Comparison of ENCODE assay signal across 8 cellular contexts in the genomic region with DNA sequence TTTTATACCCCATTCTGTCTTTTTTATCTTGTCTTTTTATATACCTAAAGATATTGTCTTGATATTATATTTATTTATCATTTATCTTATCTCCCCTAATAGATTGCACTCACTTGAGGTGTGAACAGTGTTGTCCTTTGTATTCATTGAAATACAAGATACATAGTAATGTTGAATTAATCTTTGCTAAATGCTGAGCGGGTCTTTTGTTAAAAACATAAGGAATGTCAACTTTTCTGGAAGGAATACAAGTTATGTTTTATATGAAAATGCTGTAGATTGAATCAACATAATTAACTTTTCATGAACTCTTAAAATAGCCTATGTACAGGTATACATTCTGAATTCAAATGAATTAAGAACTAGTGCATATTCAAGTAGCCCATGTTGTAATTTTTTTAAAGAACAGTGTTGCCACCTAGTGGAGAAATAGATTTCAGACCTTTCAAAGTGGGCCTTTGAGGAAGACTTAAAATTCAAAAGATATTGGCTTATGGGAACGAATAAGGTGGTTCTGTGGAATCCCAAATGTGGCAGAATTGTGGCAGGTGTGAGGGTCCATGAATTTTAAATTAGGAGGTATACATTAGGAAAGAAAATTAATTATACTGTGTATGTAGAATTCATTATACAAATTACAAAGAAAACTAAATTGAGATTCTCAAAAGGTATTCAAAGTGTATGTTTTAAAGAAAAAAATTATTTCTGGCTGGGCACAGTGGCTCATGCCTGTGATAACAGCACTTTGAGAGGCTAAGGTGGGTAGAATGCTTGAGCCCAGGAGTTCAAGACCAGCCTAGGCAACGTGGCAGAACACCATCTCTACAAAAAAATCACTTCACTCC. TPM values are rescaled to one million over a fixed set of nuclear protein-coding genes. Genes with fewer than 3 reads are reported as not detected.
DNase-seq lines count a peak whose midpoint lies in the region; ATAC-seq and TF ChIP-seq lines count a peak whose summit lies in the region.

No MANE protein-coding gene starts in this region.

- no peaks in the 10 kb centered on the region for H3K79me2 ChIP-seq in MM.1S (ENCODE audit: low read length)

- DNase-seq in activated CD4-positive, alpha-beta T cell treated with anti-CD3 and anti-CD28 coated beads for 36 hours: no peak
- DNase-seq in activated CD4-positive, alpha-beta T cell treated with anti-CD3 and anti-CD28 coated beads, Interleukin-2, amount 50 U/mL, for 48 hours: no peak
- DNase-seq in MM.1S: peak; percentile 28
- DNase-seq in RWPE2 (ENCODE audit: low spot score): no peak
- peak; percentile 62 for DNase-seq in epithelial cell of esophagus (ENCODE audit: low read depth)

- no peak overlapping the region for H3K4me2 ChIP-seq in MM.1S (ENCODE audit: low read depth, low read length)

- intact Hi-C loops in activated CD4-positive, alpha-beta T cell treated with anti-CD3 and anti-CD28 coated beads for 36 hours (cut with DNase I, micrococcal nuclease): loop anchor here in 1 of 2 experiments (1.0 to 5.0 kb wide), 4 partner anchors 88 to 531 kb away; a partner anchor contains a TSS

- H4K20me1 ChIP-seq in MM.1S (ENCODE audit: insufficient read depth, low read length): no peaks in the 10 kb centered on the region

- H3K27me3 Mint-ChIP-seq in activated CD4-positive, alpha-beta T cell treated with anti-CD3 and anti-CD28 coated beads for 36 hours: no peaks in the 10 kb centered on the region

- no peaks in the 10 kb centered on the region for H3K9me3 Mint-ChIP-seq in activated CD4-positive, alpha-beta T cell treated with anti-CD3 and anti-CD28 coated beads for 36 hours (ENCODE audit: low read depth)

- H3K4me1 Mint-ChIP-seq in activated CD4-positive, alpha-beta T cell treated with anti-CD3 and anti-CD28 coated beads for 36 hours: no peaks in the 10 kb centered on the region

- peak; percentile 51 for ATAC-seq in activated CD4-positive, alpha-beta T cell treated with anti-CD3 and anti-CD28 coated beads for 36 hours
- peak; percentile 54; the same call in 2 of the 3 replicates for ATAC-seq in RWPE2 (ENCODE audit: low read depth)
- ATAC-seq in GM19397 (IDR thresholded peaks at IDR 0.05; ENCODE audit: unreplicated experiment): no peak
- ATAC-seq in GM21717 (IDR thresholded peaks at IDR 0.05; ENCODE audit: unreplicated experiment): no peak

- CTCF ChIA-PET in activated CD4-positive, alpha-beta T cell treated with anti-CD3 and anti-CD28 coated beads for 36 hours (lab: Charles Lee): interaction anchor here (0.8 to 1.4 kb wide), 5 partner anchors 9 to 43 kb away, joined by 3 to 4 read pairs (median 3); no protein-coding TSS in a partner anchor

- TF ChIP-seq CTCF in MM.1S (IDR thresholded peaks at IDR 0.05; ENCODE audit: low read length) (peak; percentile 48), RWPE2 (IDR thresholded peaks at IDR 0.05; ENCODE audit: poor library complexity, severe bottlenecking) (peak; percentile 97), epithelial cell of esophagus (IDR thresholded peaks at IDR 0.05; ENCODE audit: insufficient read depth, low read depth, low read length, missing control alignments) (peak; percentile 50), neutrophil (IDR thresholded peaks at IDR 0.05) (peak; percentile 52)

- H3K27ac Mint-ChIP-seq in activated CD4-positive, alpha-beta T cell treated with anti-CD3 and anti-CD28 coated beads for 36 hours: no peak overlapping the region

- no peaks in the 10 kb centered on the region for H3K4me1 ChIP-seq in MM.1S (ENCODE audit: low read length)
- no peaks in the 10 kb centered on the region for H3K4me1 ChIP-seq in RWPE2 (ENCODE audit: insufficient read depth, poor library complexity, severe bottlenecking)
- no peaks in the 10 kb centered on the region for H3K4me1 ChIP-seq in neutrophil (ENCODE audit: control insufficient read depth in 1 of 2, insufficient read depth in 1 of 2, low read depth in 1 of 2, low read length in 1 of 2)

- H2AFZ ChIP-seq in MM.1S (ENCODE audit: low read length): no peak overlapping the region

- H3K9me2 ChIP-seq in MM.1S (replicated peaks; ENCODE audit: insufficient read depth, low read length): no peaks in the 10 kb centered on the region

- H3K27ac ChIP-seq in MM.1S (ENCODE audit: low read length): no peak overlapping the region
- no peak overlapping the region for H3K27ac ChIP-seq in RWPE2 (ENCODE audit: poor library complexity, severe bottlenecking)
- no peak overlapping the region for H3K27ac ChIP-seq in neutrophil

- no peaks in the 10 kb centered on the region for H3K27me3 ChIP-seq in MM.1S (replicated peaks; ENCODE audit: insufficient read depth, low read length)
- H3K27me3 ChIP-seq in RWPE2 (ENCODE audit: insufficient read depth, poor library complexity, severe bottlenecking): no peaks in the 10 kb centered on the region
- no peaks in the 10 kb centered on the region for H3K27me3 ChIP-seq in neutrophil

- H3F3A ChIP-seq in MM.1S (ENCODE audit: insufficient read depth, low read length): no peaks in the 10 kb centered on the region

- H3K4me3 Mint-ChIP-seq in activated CD4-positive, alpha-beta T cell treated with anti-CD3 and anti-CD28 coated beads for 36 hours: no peak overlapping the region

- no peak overlapping the region for H3K9ac ChIP-seq in MM.1S (ENCODE audit: low read length)

- POLR2A ChIA-PET in activated CD4-positive, alpha-beta T cell treated with anti-CD3 and anti-CD28 coated beads for 36 hours (lab: Charles Lee): no interaction called here

- no peaks in the 10 kb centered on the region for H3K9me3 ChIP-seq in MM.1S (replicated peaks; ENCODE audit: insufficient read depth, low read length)
- H3K9me3 ChIP-seq in RWPE2 (ENCODE audit: severe bottlenecking): no peaks in the 10 kb centered on the region
- no peaks in the 10 kb centered on the region for H3K9me3 ChIP-seq in neutrophil

- no peaks in the 10 kb centered on the region for H3K36me3 Mint-ChIP-seq in activated CD4-positive, alpha-beta T cell treated with anti-CD3 and anti-CD28 coated beads for 36 hours (ENCODE audit: low read depth)

- H3K4me3 ChIP-seq in MM.1S (ENCODE audit: low read length) (no peak overlapping the region), RWPE2 (ENCODE audit: severe bottlenecking) (no peak overlapping the region), epithelial cell of esophagus (ENCODE audit: low read length) (no peak overlapping the region), neutrophil (ENCODE audit: low read depth in 1 of 2, low read length in 1 of 2) (no peak overlapping the region)

- H3K36me3 ChIP-seq in MM.1S (replicated peaks; ENCODE audit: insufficient read depth, low read length) (no peaks in the 10 kb centered on the region), RWPE2 (ENCODE audit: low read depth) (peaks cover 4% of the 10 kb centered on the region; the same call in 1 of the 2 replicates), neutrophil (no peaks in the 10 kb centered on the region)

RNA-seq across cellular contexts. Expression of a gene that starts 19.1 kb away (rescaled TPM):
- 1 to 10 TPM; 1.9 to 2.1 TPM for total RNA-seq in activated CD4-positive, alpha-beta T cell treated with anti-CD3 and anti-CD28 coated beads for 36 hours

RNA-seq across cellular contexts. Expression of a gene that starts 19.1 kb away (rescaled TPM):
- total RNA-seq in activated CD4-positive, alpha-beta T cell treated with anti-CD3 and anti-CD28 coated beads for 36 hours: 10 to 100 TPM in 1 of 2 experiments, 1 to 10 TPM in 1; 8.7 to 10.0 TPM

RNA-seq across cellular contexts. Expression of a gene that starts 46.0 kb away (rescaled TPM):
- total RNA-seq in activated CD4-positive, alpha-beta T cell treated with anti-CD3 and anti-CD28 coated beads for 36 hours: 10 to 100 TPM; 17.2 to 24.6 TPM

RNA-seq across cellular contexts. Expression of a gene that starts 46.5 kb away (rescaled TPM):
- total RNA-seq in activated CD4-positive, alpha-beta T cell treated with anti-CD3 and anti-CD28 coated beads for 36 hours: 10 to 100 TPM; 10.3 to 13.2 TPM

Comparison
In these comparisons a context has a peak if more than half of its experiments do, and no peak if none do; other contexts are left out.
1. ATAC-seq: peak in activated CD4-positive, alpha-beta T cell treated with anti-CD3 and anti-CD28 coated beads for 36 hours (single experiment) and RWPE2 (single experiment); none in GM19397 (single experiment) and GM21717 (single experiment).
2. DNase-seq: peak in MM.1S (single experiment) and epithelial cell of esophagus (single experiment); none in activated CD4-positive, alpha-beta T cell treated with anti-CD3 and anti-CD28 coated beads for 36 hours (single experiment), activated CD4-positive, alpha-beta T cell treated with anti-CD3 and anti-CD28 coated beads, Interleukin-2, amount 50 U/mL, for 48 hours (0 of 2) and RWPE2 (single experiment).
3. Peak in every context shown above with its lines, with median percentiles within 50 percentile points of each other: CTCF ChIP-seq.